8 cellular contexts compared by ENCODE assay signal in genomic region chr20:346640-347316, GRCh38. TPM values are rescaled to one million over a fixed set of nuclear protein-coding genes. Genes with fewer than 3 reads are reported as not detected.
DNase-seq lines count a peak whose midpoint lies in the region; ATAC-seq, FAIRE-seq and TF ChIP-seq lines count a peak whose summit lies in the region.

NRSN2 (plus strand) TSS chr20:347111; CDS start chr20:349644, 2,533 bp downstream.

- ATAC-seq in A549 (peak; percentile 78 to 85), HG03571 (IDR thresholded peaks at IDR 0.05; ENCODE audit: unreplicated experiment) (peak; percentile 25), Panc1 (peak; percentile 80), HG02840 (IDR thresholded peaks at IDR 0.05; ENCODE audit: low FRiP score, unreplicated experiment) (no peak)

- TF ChIP-seq POLR2A in A549 (IDR thresholded peaks at IDR 0.05; ENCODE audit: low read length), result peak; percentile 73
- TF ChIP-seq POLR2A in GM12892 (IDR thresholded peaks at IDR 0.05; ENCODE audit: low read depth, low read length), result peak; percentile 46; the same call in 1 of the 2 replicates

- in situ Hi-C loops in Panc1 (cut with HindIII; ENCODE audit: low pct_unique_long_range_greater_than_20kb, low sequenced_read_pairs) (no loop called here), T47D (cut with HindIII; ENCODE audit: low pct_unique_long_range_greater_than_20kb, low sequenced_read_pairs) (no loop called here)

- H3K27ac ChIP-seq in A549, result peak within 1 kb of the TSS; percentile 82 to 93
- H3K27ac ChIP-seq in Panc1 (ENCODE audit: low read length), result peak within 1 kb of the TSS; percentile 88
- H3K27ac ChIP-seq in iPS-18a (ENCODE audit: low read length), result peak within 1 kb of the TSS; percentile 73

- peak; percentile 77 to 89 for DNase-seq in A549 (ENCODE audit: low read depth in 1 of 2, low spot score in 1 of 2)
- peak; percentile 84 for DNase-seq in GM12892 (ENCODE audit: insufficient read length)
- no peak for DNase-seq in Panc1 (ENCODE audit: low read depth, low spot score)
- peak; percentile 59 to 60 for DNase-seq in T47D (ENCODE audit: low read depth in 1 of 2, low spot score in 1 of 2)
- DNase-seq in retina, result peak; percentile 81

- TF ChIP-seq RAD21 in A549 (conservative IDR thresholded peaks at IDR 0.05 in 1 of 2, IDR thresholded peaks at IDR 0.05 in 1 of 2), result no peak

- peak within 1 kb of the TSS; percentile 82 for H3K9ac ChIP-seq in iPS-18a (ENCODE audit: low read length)

- 2% methylated on average over 29 of the region's 50 CpGs for WGBS in A549 (ENCODE audit: missing lambda C conversion rate)

- no peak for TF ChIP-seq EP300 in A549 (IDR thresholded peaks at IDR 0.05)

- peak within 1 kb of the TSS; percentile 66 for H3K4me3 ChIP-seq in A549
- peak within 1 kb of the TSS; percentile 62 to 83 for H3K4me3 ChIP-seq in Panc1 (ENCODE audit: low read depth in 2 of 2, low read length in 2 of 2)
- peak within 1 kb of the TSS; percentile 83 for H3K4me3 ChIP-seq in iPS-18a (ENCODE audit: low read length)

- no TSS peak for BruUV-seq in Panc1 (replicated peaks; lab: Mats Ljungman, UMichigan)

- POLR2A ChIA-PET in A549 (lab: Yijun Ruan, JAX), result interaction anchor here (0.6 to 2.9 kb wide), 19 partner anchors 9 to 197 kb away, joined by 3 to 30 read pairs (median 4); partner anchors contain the start of genes CSNK2A1, RBCK1, SOX12 and TRIB3
- POLR2A ChIA-PET in Panc1 (lab: Charles Lee), result interaction anchor here (0.7 kb wide), 1 partner anchor 27 kb away, joined by 3 read pairs; no protein-coding TSS in a partner anchor

- H3K9me3 ChIP-seq in A549 (peaks cover 29% of the 10 kb centered on the region), Panc1 (ENCODE audit: control insufficient read depth, insufficient read depth, low read depth, low read length) (peaks cover 12% of the 10 kb centered on the region; the same call in 1 of the 2 replicates), iPS-18a (ENCODE audit: control insufficient read depth, low read depth, low read length) (no peaks in the 10 kb centered on the region)

- H3K36me3 ChIP-seq in Panc1 (ENCODE audit: control insufficient read depth, insufficient read depth, low read length), result no peaks in the 10 kb centered on the region
- H3K36me3 ChIP-seq in iPS-18a (ENCODE audit: control insufficient read depth, low read depth, low read length), result no peaks in the 10 kb centered on the region

- CTCF ChIA-PET in A549 (lab: Yijun Ruan, JAX) (interaction anchor here (1.0 to 50.3 kb wide), 8 partner anchors 7 to 393 kb away, joined by 3 to 1229 read pairs (median 7); partner anchors contain the start of genes TBC1D20 and TRIB3), Panc1 (lab: Charles Lee) (no interaction called here)

- TF ChIP-seq CTCF in A549 (IDR thresholded peaks at IDR 0.05), result no peak
- no peak for TF ChIP-seq CTCF in Panc1 (IDR thresholded peaks at IDR 0.05)

- H3K27me3 ChIP-seq in Panc1 (ENCODE audit: control insufficient read depth, insufficient read depth, low read length) (no peaks in the 10 kb centered on the region), iPS-18a (ENCODE audit: control insufficient read depth, insufficient read depth, low read length) (no peaks in the 10 kb centered on the region)

- peak within 1 kb of the TSS; percentile 87 for H3K4me2 ChIP-seq in A549

- intact Hi-C loops in Panc1 (cut with micrococcal nuclease; ENCODE audit: unreplicated experiment), result loop anchor here (2.0 kb wide), 1 partner anchor 62 kb away; the partner anchor contains the start of gene RBCK1

- H3K4me1 ChIP-seq in A549 (peaks cover 15% of the 10 kb centered on the region), Panc1 (ENCODE audit: control insufficient read depth, insufficient read depth, low read length) (peaks cover 15% of the 10 kb centered on the region), iPS-18a (ENCODE audit: control insufficient read depth, low read depth, low read length) (peaks cover 11% of the 10 kb centered on the region)

- no peak for FAIRE-seq in A549 (lab: Jason Lieb, UNC)
- peak; percentile 70 for FAIRE-seq in GM12892 (lab: Jason Lieb, UNC)

TF ChIP-seq in A549, 52 proteins besides CTCF, POLR2A, EP300 and RAD21 (continues in another document):
- TF ChIP-seq, protein P1, sequence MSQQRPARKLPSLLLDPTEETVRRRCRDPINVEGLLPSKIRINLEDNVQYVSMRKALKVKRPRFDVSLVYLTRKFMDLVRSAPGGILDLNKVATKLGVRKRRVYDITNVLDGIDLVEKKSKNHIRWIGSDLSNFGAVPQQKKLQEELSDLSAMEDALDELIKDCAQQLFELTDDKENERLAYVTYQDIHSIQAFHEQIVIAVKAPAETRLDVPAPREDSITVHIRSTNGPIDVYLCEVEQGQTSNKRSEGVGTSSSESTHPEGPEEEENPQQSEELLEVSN (IDR thresholded peaks at IDR 0.05; ENCODE audit: borderline replicate concordance, low read depth), result peak; percentile 74; the same call in 1 of the 2 replicates
- TF ChIP-seq FOSB (CRISPR knock-in tag; IDR thresholded peaks at IDR 0.05), result no peak
- no peak for TF ChIP-seq FOSL2 (IDR thresholded peaks at IDR 0.05)
- no peak for TF ChIP-seq FOSL2 (CRISPR knock-in tag; IDR thresholded peaks at IDR 0.05)
- TF ChIP-seq BHLHE40 (IDR thresholded peaks at IDR 0.05; ENCODE audit: low read depth, low read length), result no peak
- TF ChIP-seq MAZ (IDR thresholded peaks at IDR 0.05; ENCODE audit: borderline replicate concordance, low read depth, low read length), result no peak
- TF ChIP-seq KDM1A (IDR thresholded peaks at IDR 0.05; ENCODE audit: low read depth), result no peak
- TF ChIP-seq HOXB13 (CRISPR knock-in tag; IDR thresholded peaks at IDR 0.05; ENCODE audit: low read depth), result no peak
- no peak for TF ChIP-seq SMC3 (IDR thresholded peaks at IDR 0.05)
- no peak for TF ChIP-seq KDM5A (IDR thresholded peaks at IDR 0.05)
- TF ChIP-seq TFCP2L1 (CRISPR knock-in tag; IDR thresholded peaks at IDR 0.05), result no peak
- TF ChIP-seq, protein P2, sequence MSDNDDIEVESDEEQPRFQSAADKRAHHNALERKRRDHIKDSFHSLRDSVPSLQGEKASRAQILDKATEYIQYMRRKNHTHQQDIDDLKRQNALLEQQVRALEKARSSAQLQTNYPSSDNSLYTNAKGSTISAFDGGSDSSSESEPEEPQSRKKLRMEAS (IDR thresholded peaks at IDR 0.05), result peak; percentile 73
- TF ChIP-seq CHD2 (IDR thresholded peaks at IDR 0.05; ENCODE audit: low read length, partially characterized antibody), result no peak
- no peak for TF ChIP-seq ZSCAN20 (CRISPR knock-in tag; IDR thresholded peaks at IDR 0.05)
- no peak for TF ChIP-seq EHMT2 (IDR thresholded peaks at IDR 0.05; ENCODE audit: low read depth)
- TF ChIP-seq RCOR1 (IDR thresholded peaks at IDR 0.05; ENCODE audit: low read depth, low read length), result no peak
- TF ChIP-seq PHF8 (IDR thresholded peaks at IDR 0.05; ENCODE audit: borderline replicate concordance, low read depth), result peak; percentile 71; the same call in 1 of the 2 replicates
- TF ChIP-seq, protein P3, sequence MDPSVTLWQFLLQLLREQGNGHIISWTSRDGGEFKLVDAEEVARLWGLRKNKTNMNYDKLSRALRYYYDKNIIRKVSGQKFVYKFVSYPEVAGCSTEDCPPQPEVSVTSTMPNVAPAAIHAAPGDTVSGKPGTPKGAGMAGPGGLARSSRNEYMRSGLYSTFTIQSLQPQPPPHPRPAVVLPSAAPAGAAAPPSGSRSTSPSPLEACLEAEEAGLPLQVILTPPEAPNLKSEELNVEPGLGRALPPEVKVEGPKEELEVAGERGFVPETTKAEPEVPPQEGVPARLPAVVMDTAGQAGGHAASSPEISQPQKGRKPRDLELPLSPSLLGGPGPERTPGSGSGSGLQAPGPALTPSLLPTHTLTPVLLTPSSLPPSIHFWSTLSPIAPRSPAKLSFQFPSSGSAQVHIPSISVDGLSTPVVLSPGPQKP (IDR thresholded peaks at IDR 0.05; ENCODE audit: low read depth, low read length), result no peak
- no peak for TF ChIP-seq ESRRA (IDR thresholded peaks at IDR 0.05; ENCODE audit: borderline replicate concordance, low read length)
- no peak for TF ChIP-seq POLR2AphosphoS2 (conservative IDR thresholded peaks at IDR 0.05; ENCODE audit: low read length)
- no peak for TF ChIP-seq HES2 (IDR thresholded peaks at IDR 0.05)
- TF ChIP-seq JUN (IDR thresholded peaks at IDR 0.05), result no peak; a peak in 2 of 5 replicates
- no peak for TF ChIP-seq HEYL (CRISPR knock-in tag; IDR thresholded peaks at IDR 0.05)
- TF ChIP-seq, protein P4, sequence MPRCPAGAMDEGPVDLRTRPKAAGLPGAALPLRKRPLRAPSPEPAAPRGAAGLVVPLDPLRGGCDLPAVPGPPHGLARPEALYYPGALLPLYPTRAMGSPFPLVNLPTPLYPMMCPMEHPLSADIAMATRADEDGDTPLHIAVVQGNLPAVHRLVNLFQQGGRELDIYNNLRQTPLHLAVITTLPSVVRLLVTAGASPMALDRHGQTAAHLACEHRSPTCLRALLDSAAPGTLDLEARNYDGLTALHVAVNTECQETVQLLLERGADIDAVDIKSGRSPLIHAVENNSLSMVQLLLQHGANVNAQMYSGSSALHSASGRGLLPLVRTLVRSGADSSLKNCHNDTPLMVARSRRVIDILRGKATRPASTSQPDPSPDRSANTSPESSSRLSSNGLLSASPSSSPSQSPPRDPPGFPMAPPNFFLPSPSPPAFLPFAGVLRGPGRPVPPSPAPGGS (IDR thresholded peaks at IDR 0.05), result peak; percentile 34; the same call in 1 of the 3 replicates
- no peak for TF ChIP-seq NFE2L2 (conservative IDR thresholded peaks at IDR 0.05; ENCODE audit: low read length)
- TF ChIP-seq FOXS1 (CRISPR knock-in tag; IDR thresholded peaks at IDR 0.05), result no peak
- no peak for TF ChIP-seq ZC3H11A (IDR thresholded peaks at IDR 0.05)

RNA-seq across cellular contexts. Expression of gene NRSN2, which starts in this region (rescaled TPM):
- polyA plus RNA-seq in A549 (2011; rRNA removed) (40.5 and 47.5 TPM in 2 replicates), A549 (2017; fragmentation: RNase III; extraction: RNeasy Plus Mini Kit Qiagen cat#74134 plus additional on column Dnase treatment) (59.6 to 74.8 TPM (median 74.3 TPM) in 3 replicates)
- polyA plus RNA-seq in A549 (2012; cell fraction: cytosol; rRNA removed), result 103 and 115 TPM in 2 replicates
- polyA plus RNA-seq in A549 (2012; cell fraction: nucleus; rRNA removed), result 84.2 and 135 TPM in 2 replicates
- 36.5 and 42.2 TPM in 2 replicates for polyA minus RNA-seq in A549 (2011; rRNA and poly(A)+ RNA removed)
- 7.4 TPM for polyA plus RNA-seq in GM12892 (2012; ENCODE audit: missing spikeins)
- 44.9 TPM for total RNA-seq in Panc1 (2021; ENCODE audit: unreplicated experiment)
- 74.8 TPM for polyA plus RNA-seq in Panc1 (2012; ENCODE audit: insufficient read length)
